Comparison of ENCODE assay signal across 29 cellular contexts in genomic region chr17:42053701-42054100, GRCh38. TPM values are rescaled to one million over a fixed set of nuclear protein-coding genes. Genes with fewer than 3 reads are reported as not detected.
DNase-seq lines count a peak whose midpoint lies in the region; ATAC-seq and TF ChIP-seq lines count a peak whose summit lies in the region.
"Had no signal": no experiment of that assay in that cellular context is flagged by ENCODE, and none has a peak within 500 bp of the region (broad histone marks: within the 10 kb centered on the region; RNA-seq: fewer than 3 reads in every experiment).

No MANE protein-coding gene starts in this region.

- in situ Hi-C loops in HAP-1 (cut with MboI; ENCODE audit: low sequenced_read_pairs), result no loop called here

- peaks cover 34% of the 10 kb centered on the region for H3K4me1 ChIP-seq in GM23338 (ENCODE audit: insufficient read depth)
- H3K4me1 ChIP-seq in HEK293 (ENCODE audit: control insufficient read depth, insufficient read depth, low read length), result no peaks in the 10 kb centered on the region; the same call in 1 of the 2 replicates
- H3K4me1 ChIP-seq in endodermal cell (ENCODE audit: control insufficient read depth, insufficient read depth, low read length), result peaks cover 10% of the 10 kb centered on the region
- peaks cover 16 to 21% of the 10 kb centered on the region in 2 donors for H3K4me1 ChIP-seq in neuronal stem cell (ENCODE audit: control insufficient read depth in 2 of 2, insufficient read depth in 1 of 2, low read depth in 1 of 2, low read length in 2 of 2)
- no peaks in the 10 kb centered on the region for H3K4me1 ChIP-seq in HAP-1

- DNase-seq in GM23338 (ENCODE audit: low spot score), result no peak
- DNase-seq in endodermal cell, result peak; percentile 77
- no peak for DNase-seq in neuronal stem cell (ENCODE audit: low spot score)
- no peak for DNase-seq in NCI-H524 (lab: John Stamatoyannopoulos, UW)
- no peak for DNase-seq in HAP-1 (ENCODE audit: low spot score in 2 of 2)
- no peak for DNase-seq in T-helper 1 cell
- DNase-seq in OCI-M1 (lab: John Stamatoyannopoulos, UW), result no peak
- DNase-seq: Caco-2; CD8-positive, alpha-beta T cell; IMR-90; KG1; MG63; NCI-H1105 treated with DMSO at 0.1 percent for 48 hours; NCI-H146; NCI-H2029 treated with DMSO at 0.1 percent for 48 hours; NCI-H2171 treated with DMSO at 0.1 percent for 48 hours; NCI-H345; NCI-H510A treated with DMSO at 0.1 percent for 48 hours; NCI-H748 treated with DMSO at 0.1 percent for 48 hours; NK-92 treated with Interleukin-12 subunit alpha and Interleukin-12 subunit beta, amount 100 ng/mL, for 24 hours; PC-9; SJCRH30 had no signal

- H2BK5ac ChIP-seq in neuronal stem cell (ENCODE audit: low read length), result no peak overlapping the region

- H3K4me3 ChIP-seq in GM23338 (peak overlapping the region; percentile 41; the same call in 1 of the 2 replicates), HEK293 (ENCODE audit: low read depth, low read length) (no peak overlapping the region), endodermal cell (ENCODE audit: low read length) (no peak overlapping the region), neuronal stem cell (ENCODE audit: low read length in 2 of 2) (no peak overlapping the region), HAP-1 (no peak overlapping the region)
- H3K4me3 ChIP-seq: GM12878, MG63, PC-9, SJCRH30 had no signal

- 0 out of 2 replicates have a peak, but pooled peaks cover 7% of the 10 kb centered on the region for H3F3A ChIP-seq in GM23338 (replicated peaks; ENCODE audit: low read depth)

- H3K27me3 Mint-ChIP-seq in GM23338 (ENCODE audit: insufficient read depth, low read depth, poor library complexity) (peaks cover 27% of the 10 kb centered on the region), endodermal cell (ENCODE audit: insufficient read depth) (peaks cover 26% of the 10 kb centered on the region)

- peak overlapping the region; percentile 69 for H2BK15ac ChIP-seq in neuronal stem cell (ENCODE audit: low read length)

- no peaks in the 10 kb centered on the region for H3K9me3 Mint-ChIP-seq in GM23338
- H3K9me3 Mint-ChIP-seq in endodermal cell, result no peaks in the 10 kb centered on the region
- H3K9me3 Mint-ChIP-seq: CD8-positive, alpha-beta T cell; H9 had no signal

- H3K4me1 Mint-ChIP-seq in GM23338 (peaks cover 54% of the 10 kb centered on the region), endodermal cell (peaks cover 37% of the 10 kb centered on the region)

- H3K79me1 ChIP-seq in neuronal stem cell (ENCODE audit: low read depth, low read length), result peaks cover 2% of the 10 kb centered on the region

- TF ChIP-seq CTCF in GM23338 (conservative IDR thresholded peaks at IDR 0.05; ENCODE audit: low read depth in 2 of 2) (no peak), HEK293 (tag by site-specific recombination; IDR thresholded peaks at IDR 0.05) (no peak), endodermal cell (conservative IDR thresholded peaks at IDR 0.05) (no peak)

- no peaks in the 10 kb centered on the region for H4K20me1 ChIP-seq in GM23338 (replicated peaks; ENCODE audit: insufficient read depth)

- no peak overlapping the region for H3K14ac ChIP-seq in neuronal stem cell (ENCODE audit: low read length)

- H2AFZ ChIP-seq in GM23338 (no peak overlapping the region), neuronal stem cell (ENCODE audit: low read length) (peak overlapping the region; percentile 43)
- H2AFZ ChIP-seq: PC-9 had no signal

- H3K4me3 Mint-ChIP-seq in GM23338, result peak overlapping the region; percentile 40; the same call in 1 of the 3 replicates
- no peak overlapping the region for H3K4me3 Mint-ChIP-seq in endodermal cell
- H3K4me3 Mint-ChIP-seq: CD8-positive, alpha-beta T cell had no signal

- no peak overlapping the region for H3K27ac ChIP-seq in GM23338 (ENCODE audit: low read depth)
- no peak overlapping the region for H3K27ac ChIP-seq in HEK293 (ENCODE audit: extremely low read depth, low read depth, low read length)
- H3K27ac ChIP-seq in endodermal cell (ENCODE audit: low read depth, low read length), result no peak overlapping the region
- no peak overlapping the region for H3K27ac ChIP-seq in neuronal stem cell (replicated peaks; ENCODE audit: low read length)
- H3K27ac ChIP-seq: C4-2B, PC-9, SJCRH30 had no signal

- no peak overlapping the region for H2BK12ac ChIP-seq in neuronal stem cell (ENCODE audit: low read length)

- H2BK120ac ChIP-seq in neuronal stem cell (ENCODE audit: low read depth, low read length), result no peak overlapping the region

- 47% methylated on average over 9 of the region's 9 CpGs; no CpG with 5 or more reads in 1 of the 2 experiments for WGBS in endodermal cell (ENCODE audit: insufficient coverage in 1 of 2, insufficient read length in 1 of 2), 2 experiments
- no CpG with 5 or more reads among the region's 9 CpGs for WGBS in neuronal stem cell (ENCODE audit: extremely low coverage in 2 of 2, insufficient read length in 2 of 2, insufficient replicate concordance in 1 of 2), 2 donors

- no peak overlapping the region for H4K91ac ChIP-seq in neuronal stem cell (ENCODE audit: low read depth, low read length, poor library complexity)

- H3K79me2 ChIP-seq in GM23338 (replicated peaks; ENCODE audit: insufficient read depth), result no peaks in the 10 kb centered on the region

- POLR2A ChIA-PET in HEK293 (lab: Yijun Ruan, JAX), result interaction anchor here (0.6 to 1.6 kb wide), 2 partner anchors 12 to 33 kb away, joined by 3 read pairs; partner anchors contain the start of gene NKIRAS2

- H2AK5ac ChIP-seq in neuronal stem cell (ENCODE audit: low read depth, low read length), result peak overlapping the region; percentile 67

- no peak overlapping the region for H3K4ac ChIP-seq in neuronal stem cell (ENCODE audit: low read length)

- H3K9ac ChIP-seq in endodermal cell (ENCODE audit: extremely low read depth, low read length, poor library complexity, severe bottlenecking), result no peak overlapping the region
- H3K9ac ChIP-seq in neuronal stem cell (ENCODE audit: low read depth, low read length, poor library complexity), result no peak overlapping the region

- no peak overlapping the region for H3K23ac ChIP-seq in neuronal stem cell (ENCODE audit: low read depth, low read length, poor library complexity)

- ATAC-seq in GM23338, result peak; percentile 6; the same call in 2 of the 3 replicates
- ATAC-seq: CD8-positive, alpha-beta T cell; GM12878; Right ventricle myocardium inferior; SK-N-SH treated with all-trans-retinoic acid at 6 μM for 48 hours had no signal

- CTCF ChIA-PET in HEK293 (lab: Yijun Ruan, JAX), result interaction anchor here (0.7 to 6.5 kb wide), 5 partner anchors 13 to 48 kb away, joined by 3 to 49 read pairs (median 4); no protein-coding TSS in a partner anchor

- H3K9me3 ChIP-seq in HEK293 (ENCODE audit: control insufficient read depth, insufficient read depth, low read depth, low read length) (no peaks in the 10 kb centered on the region), endodermal cell (ENCODE audit: control insufficient read depth, low read length) (no peaks in the 10 kb centered on the region), neuronal stem cell (replicated peaks in 1 of 2; ENCODE audit: control insufficient read depth in 2 of 2, insufficient read depth in 1 of 2, low read depth in 1 of 2, low read length in 2 of 2) (peaks cover 0 to 12% of the 10 kb centered on the region in 2 donors), HAP-1 (no peaks in the 10 kb centered on the region)
- H3K9me3 ChIP-seq: Caco-2, MG63, SJCRH30 had no signal

- H3K27me3 ChIP-seq in GM23338 (ENCODE audit: insufficient read depth) (no peaks in the 10 kb centered on the region), endodermal cell (ENCODE audit: control insufficient read depth, insufficient read depth, low read length, poor library complexity, severe bottlenecking) (no peaks in the 10 kb centered on the region), neuronal stem cell (ENCODE audit: control insufficient read depth in 3 of 3, insufficient read depth in 3 of 3, low read depth in 1 of 3, low read length in 3 of 3) (peaks cover 0 to 42% (median 27%) of the 10 kb centered on the region in 3 experiments), HAP-1 (ENCODE audit: low read depth) (peaks cover 6% of the 10 kb centered on the region; the same call in 1 of the 2 replicates)

- H3K18ac ChIP-seq in neuronal stem cell (ENCODE audit: low read length), result peak overlapping the region; percentile 45

- H3K36me3 Mint-ChIP-seq in GM23338 (ENCODE audit: low read depth) (no peaks in the 10 kb centered on the region), endodermal cell (ENCODE audit: low read depth) (no peaks in the 10 kb centered on the region)
- H3K36me3 Mint-ChIP-seq: CD8-positive, alpha-beta T cell had no signal

- no peaks in the 10 kb centered on the region for H3K36me3 ChIP-seq in GM23338 (ENCODE audit: insufficient read depth)
- no peaks in the 10 kb centered on the region for H3K36me3 ChIP-seq in HEK293 (ENCODE audit: control insufficient read depth in 2 of 2, insufficient read depth in 1 of 2, low read length in 2 of 2)
- no peaks in the 10 kb centered on the region for H3K36me3 ChIP-seq in endodermal cell (ENCODE audit: control insufficient read depth, insufficient read depth, low read length)
- H3K36me3 ChIP-seq in neuronal stem cell (replicated peaks in 1 of 2; ENCODE audit: control insufficient read depth in 2 of 2, insufficient read depth in 2 of 2, low read length in 2 of 2), result no peaks in the 10 kb centered on the region
- H3K36me3 ChIP-seq in HAP-1 (replicated peaks), result no peaks in the 10 kb centered on the region
- H3K36me3 ChIP-seq: MG63, SJCRH30 had no signal

- H3K4me2 ChIP-seq in GM23338 (peak overlapping the region; percentile 70), neuronal stem cell (ENCODE audit: insufficient read depth, low read length, poor library complexity, severe bottlenecking) (no peak overlapping the region)
- H3K4me2 ChIP-seq: PC-9 had no signal

- H3K27ac Mint-ChIP-seq in GM23338 (no peak overlapping the region), endodermal cell (no peak overlapping the region)
- H3K27ac Mint-ChIP-seq: CD8-positive, alpha-beta T cell; H9 had no signal

- no peak overlapping the region for H4K8ac ChIP-seq in neuronal stem cell (ENCODE audit: low read depth, low read length)

- no peaks in the 10 kb centered on the region for H3K9me2 ChIP-seq in GM23338 (ENCODE audit: insufficient read depth)

RNA-seq across cellular contexts. Expression of gene C17orf113, which starts 3.3 kb away (rescaled TPM):
- total RNA-seq in GM23338 (2014; rRNA removed; shearing (Covaris generic)), result 1.8 and 2.1 TPM in 2 replicates
- polyA plus RNA-seq in GM23338 (2016; fragmentation: Nextera tagmentation; extraction: Ambion mirVana), result 0.29 and 0.38 TPM in 2 replicates
- total RNA-seq in endodermal cell, result 1 to 10 TPM; 1.7 to 2.9 TPM
- polyA plus RNA-seq in endodermal cell (2013, experiment 1 of 2), result 2.2 TPM
- 2.2 TPM for polyA plus RNA-seq in endodermal cell (2013, experiment 2 of 2)
- 2.4 TPM for polyA plus RNA-seq in neuronal stem cell (2013, experiment 1 of 2)
- polyA plus RNA-seq in neuronal stem cell (2013, experiment 2 of 2), result 2.6 TPM

RNA-seq across cellular contexts. Expression of gene NKIRAS2, which starts 33.8 kb away (rescaled TPM):
- 42.5 and 52.9 TPM in 2 replicates for total RNA-seq in GM23338 (2014; rRNA removed; shearing (Covaris generic))
- 31.3 and 31.7 TPM in 2 replicates for polyA plus RNA-seq in GM23338 (2016; fragmentation: Nextera tagmentation; extraction: Ambion mirVana)
- total RNA-seq in endodermal cell, result 10 to 100 TPM; 48.0 to 51.2 TPM
- 58.2 TPM for polyA plus RNA-seq in endodermal cell (2013, experiment 1 of 2)
- 53.7 TPM for polyA plus RNA-seq in endodermal cell (2013, experiment 2 of 2)
- polyA plus RNA-seq in neuronal stem cell (2013, experiment 1 of 2), result 49.7 TPM
- polyA plus RNA-seq in neuronal stem cell (2013, experiment 2 of 2), result 50.2 TPM

RNA-seq across cellular contexts. Expression of gene DNAJC7, which starts 36.5 kb away (rescaled TPM):
- total RNA-seq in GM23338 (2014; rRNA removed; shearing (Covaris generic)), result 119 and 139 TPM in 2 replicates
- 136 and 141 TPM in 2 replicates for polyA plus RNA-seq in GM23338 (2016; fragmentation: Nextera tagmentation; extraction: Ambion mirVana)
- 100 to 1,000 TPM; 112 to 116 TPM for total RNA-seq in endodermal cell
- 90.7 TPM for polyA plus RNA-seq in endodermal cell (2013, experiment 1 of 2)
- polyA plus RNA-seq in endodermal cell (2013, experiment 2 of 2), result 88.3 TPM
- 57.3 TPM for polyA plus RNA-seq in neuronal stem cell (2013, experiment 1 of 2)
- 54.2 TPM for polyA plus RNA-seq in neuronal stem cell (2013, experiment 2 of 2)

RNA-seq across cellular contexts. Expression of gene ZNF385C, which starts 44.6 kb away (rescaled TPM):
- total RNA-seq in GM23338 (2014; rRNA removed; shearing (Covaris generic)), result 1.9 and 4.6 TPM in 2 replicates
- polyA plus RNA-seq in GM23338 (2016; fragmentation: Nextera tagmentation; extraction: Ambion mirVana), result 2.5 and 3.1 TPM in 2 replicates
- 1 to 10 TPM; 1.4 to 2.1 TPM for total RNA-seq in endodermal cell
- 5.8 TPM for polyA plus RNA-seq in endodermal cell (2013, experiment 1 of 2)
- 6.0 TPM for polyA plus RNA-seq in endodermal cell (2013, experiment 2 of 2)
- 4.2 TPM for polyA plus RNA-seq in neuronal stem cell (2013, experiment 1 of 2)
- 4.2 TPM for polyA plus RNA-seq in neuronal stem cell (2013, experiment 2 of 2)
- total RNA-seq: GM12878, IMR-90, RPMI7951 had no signal
- polyA plus RNA-seq: IMR-90 had no signal

RNA-seq across cellular contexts. Expression of gene DHX58, which starts 58.8 kb away (rescaled TPM):
- total RNA-seq in GM23338 (2014; rRNA removed; shearing (Covaris generic)), result 4.1 and 10.5 TPM in 2 replicates
- polyA plus RNA-seq in GM23338 (2016; fragmentation: Nextera tagmentation; extraction: Ambion mirVana), result 5.4 and 6.6 TPM in 2 replicates
- total RNA-seq in endodermal cell, result under 1 TPM; 0.38 to 0.48 TPM
- polyA plus RNA-seq in endodermal cell (2013, experiment 1 of 2), result 0.57 TPM
- 0.58 TPM for polyA plus RNA-seq in endodermal cell (2013, experiment 2 of 2)
- polyA plus RNA-seq in neuronal stem cell (2013, experiment 1 of 2), result 0.21 TPM
- 0.14 TPM for polyA plus RNA-seq in neuronal stem cell (2013, experiment 2 of 2)
